7 cellular contexts compared by ENCODE assay signal in genomic region chr14:39268393-39268792, GRCh38. TPM values are rescaled to one million over a fixed set of nuclear protein-coding genes. Genes with fewer than 3 reads are reported as not detected.
A peak's percentile ranks its signal among the peaks of the same experiment; 100 is the strongest.
DNase-seq lines count a peak whose midpoint lies in the region; ATAC-seq, FAIRE-seq and TF ChIP-seq lines count a peak whose summit lies in the region.

No MANE protein-coding gene starts in this region.

- peak; percentile 13 for FAIRE-seq in GM12878 (lab: Jason Lieb, UNC)

- 11% methylated on average over 2 of the region's 2 CpGs for WGBS in GM12878 (ENCODE audit: insufficient coverage, insufficient replicate concordance, low lambda C conversion rate, missing lambda C conversion rate)
- 17% methylated on average over 2 of the region's 2 CpGs for WGBS in prostate gland

- H4K20me1 ChIP-seq in GM12878 (ENCODE audit: control insufficient read depth, insufficient read depth), result no peaks in the 10 kb centered on the region

- TF ChIP-seq POLR2A in GM12878 (IDR thresholded peaks at IDR 0.05; ENCODE audit: low read depth, low read length), result no peak
- no peak for TF ChIP-seq POLR2A in prostate gland (IDR thresholded peaks at IDR 0.05)

- TF ChIP-seq CTCF in GM06990 (IDR thresholded peaks at IDR 0.05; ENCODE audit: insufficient read depth, low read length, poor library complexity, severe bottlenecking) (no peak), GM12878 (IDR thresholded peaks at IDR 0.05 in 2 of 3, conservative IDR thresholded peaks at IDR 0.05 in 1 of 3; ENCODE audit: control insufficient read depth in 2 of 3, extremely low read depth in 1 of 3, insufficient read depth in 1 of 3, low read depth in 3 of 3, low read length in 3 of 3) (no peak), prostate gland (IDR thresholded peaks at IDR 0.05) (no peak)

- H3K4me2 ChIP-seq in GM12878 (ENCODE audit: control insufficient read depth, insufficient read depth), result peak overlapping the region; percentile 70

- H3K79me2 ChIP-seq in GM12878 (ENCODE audit: control insufficient read depth, insufficient read depth, low read length), result peaks cover 42% of the 10 kb centered on the region

- in situ Hi-C loops in GM12878 (cut with MboI), result no loop called here

- peaks cover 9% of the 10 kb centered on the region for H3K4me1 ChIP-seq in GM12878 (ENCODE audit: control insufficient read depth, insufficient read depth, low read length)
- H3K4me1 ChIP-seq in prostate gland (replicated peaks), result peaks cover 2% of the 10 kb centered on the region

- H3K27ac ChIP-seq in GM12878 (ENCODE audit: control insufficient read depth, insufficient read depth) (no peak overlapping the region), prostate gland (no peak overlapping the region)

- no peak for DNase-seq in GM06990 (ENCODE audit: extremely low read depth, insufficient read length)
- DNase-seq in NCI-H2029 treated with DMSO at 0.1 percent for 48 hours (lab: John Stamatoyannopoulos, UW), result peak; percentile 41
- DNase-seq in GM12878 (ENCODE audit: low read depth, low spot score), result no peak
- DNase-seq in memory B cell (ENCODE audit: low spot score in 2 of 2), result no peak
- no peak for DNase-seq in effector CD4-positive, alpha-beta T cell
- DNase-seq in prostate gland (ENCODE audit: low spot score), result no peak
- DNase-seq in activated gamma-delta T cell (lab: John Stamatoyannopoulos, UW), result no peak

- BruUV-seq in GM12878 (replicated peaks; lab: Mats Ljungman, UMichigan), result no TSS peak

- CTCF ChIA-PET in GM12878 (lab: Yijun Ruan, JAX), result interaction anchor here (0.6 to 1.5 kb wide), 5 partner anchors 40 to 166 kb away, joined by 3 to 4 read pairs (median 3); no protein-coding TSS in a partner anchor

- H3K27me3 ChIP-seq in GM06990 (replicated peaks; ENCODE audit: control insufficient read depth, insufficient read depth, low read length) (no peaks in the 10 kb centered on the region), GM12878 (replicated peaks in 1 of 2; ENCODE audit: control insufficient read depth in 2 of 2, insufficient read depth in 2 of 2, low read length in 1 of 2) (no peaks in the 10 kb centered on the region), prostate gland (replicated peaks; ENCODE audit: insufficient read depth) (no peaks in the 10 kb centered on the region)

- H3K36me3 ChIP-seq in GM06990 (ENCODE audit: control insufficient read depth, insufficient read depth, low read length) (no peaks in the 10 kb centered on the region), GM12878 (ENCODE audit: control insufficient read depth in 2 of 2, insufficient read depth in 2 of 2, low read length in 1 of 2) (no peaks in the 10 kb centered on the region), prostate gland (no peaks in the 10 kb centered on the region)

- RAD21 ChIA-PET in GM12878 (lab: Charles Lee; ENCODE audit: unreplicated experiment), result interaction anchor here (1.4 to 3.4 kb wide), 6 partner anchors 22 to 200 kb away, joined by 3 to 16 read pairs (median 7); partner anchors contain the start of gene FBXO33

- H3K4me3 Mint-ChIP-seq in memory B cell, result peak overlapping the region; percentile 95

- no peaks in the 10 kb centered on the region for H3K9me3 Mint-ChIP-seq in memory B cell

- SMC1A ChIA-PET in GM12878 (lab: Charles Lee; ENCODE audit: uncharacterized antibody, unreplicated experiment), result interaction anchor here (0.8 to 3.2 kb wide), 9 partner anchors 13 to 180 kb away, joined by 3 to 20 read pairs (median 4); partner anchors contain the start of gene SEC23A

- peaks cover 7% of the 10 kb centered on the region for H3K36me3 Mint-ChIP-seq in memory B cell

- H3K27ac Mint-ChIP-seq in memory B cell, result peak overlapping the region; percentile 99

- H2AFZ ChIP-seq in GM12878 (ENCODE audit: control insufficient read depth, low read depth, low read length), result no peak overlapping the region; the same call in none of the 2 replicates

- no peaks in the 10 kb centered on the region for H3K27me3 Mint-ChIP-seq in memory B cell

- 0 out of 3 replicates have a peak, but pooled peaks have one; percentile 6 for ATAC-seq in GM12878
- no peak for ATAC-seq in memory B cell (ENCODE audit: low read depth)

- TF ChIP-seq EP300 in GM12878 (IDR thresholded peaks at IDR 0.05; ENCODE audit: borderline replicate concordance in 1 of 2, control insufficient read depth in 1 of 2, low read depth in 2 of 2, low read length in 2 of 2), result no peak

- no peak for TF ChIP-seq RAD21 in GM12878 (IDR thresholded peaks at IDR 0.05; ENCODE audit: insufficient read depth, low read depth, low read length)

- intact Hi-C loops in GM12878 (cut with micrococcal nuclease; ENCODE audit: unreplicated experiment) (loop anchor here (10.0 kb wide), 1 partner anchor 154 kb away; the partner anchor contains the start of gene GEMIN2), prostate gland (cut with DNase I) (loop anchor here (5.0 kb wide), 2 partner anchors 164 to 166 kb away; partner anchors contain the start of genes FBXO33 and SEC23A)

- POLR2A ChIA-PET in GM12878 (lab: Charles Lee), result interaction anchor here (0.5 to 1.2 kb wide), 3 partner anchors 79 to 158 kb away, joined by 3 to 4 read pairs (median 3); no protein-coding TSS in a partner anchor

- H3K4me3 ChIP-seq in GM06990 (replicated peaks; ENCODE audit: low read depth, low read length), result peak overlapping the region; percentile 91
- H3K4me3 ChIP-seq in GM12878, result peak overlapping the region; percentile 92
- no peak overlapping the region for H3K4me3 ChIP-seq in prostate gland

- H3K4me1 Mint-ChIP-seq in memory B cell, result peaks cover 29% of the 10 kb centered on the region

- H3K9ac ChIP-seq in GM12878 (ENCODE audit: control insufficient read depth, insufficient read depth, low read length), result no peak overlapping the region; the same call in 1 of the 2 replicates

- H3K9me3 ChIP-seq in GM12878 (replicated peaks; ENCODE audit: control insufficient read depth, insufficient read depth, low read length), result peaks cover 5% of the 10 kb centered on the region; the same call in 1 of the 3 replicates
- no peaks in the 10 kb centered on the region for H3K9me3 ChIP-seq in prostate gland

TF ChIP-seq in GM12878, 131 proteins besides CTCF, POLR2A, EP300 and RAD21:
- no peak for TF ChIP-seq USF2 (IDR thresholded peaks at IDR 0.05; ENCODE audit: borderline replicate concordance, low read depth, low read length)
- TF ChIP-seq BRCA1 (IDR thresholded peaks at IDR 0.05; ENCODE audit: low read depth, low read length), result no peak
- no peak for TF ChIP-seq KLF5 (IDR thresholded peaks at IDR 0.05; ENCODE audit: partially characterized antibody)
- TF ChIP-seq ZZZ3 (IDR thresholded peaks at IDR 0.05; ENCODE audit: control insufficient read depth, insufficient read length, low read depth), result no peak

RNA-seq across cellular contexts. Expression of gene MIA2, which starts 34.7 kb away (rescaled TPM):
- 32.1 and 33.9 TPM in 2 replicates for total RNA-seq in GM12878 (2013; cell fraction: nucleolus; rRNA removed)
- total RNA-seq in GM12878 (2014; rRNA removed) (12.3 and 12.6 TPM in 2 replicates), GM12878 (2014; rRNA removed; fragmentation: Illumina TruSeq; extraction: Trizol) (18.4 and 19.8 TPM in 2 replicates), GM12878 (2021) (12.6 and 15.7 TPM in 2 replicates), prostate gland (10 to 100 TPM; 28.7 to 45.4 TPM)
- 11.9 TPM for polyA plus RNA-seq in GM12878 (2011; ENCODE audit: low read depth)
- polyA plus RNA-seq in GM12878 (2011; rRNA removed) (36.8 and 46.5 TPM in 2 replicates), GM12878 (2014; fragmentation: Illumina TruSeq; extraction: Trizol) (24.3 and 29.6 TPM in 2 replicates), GM12878 (2014; fragmentation: Nextera tagmentation; extraction: Ambion mirVana) (10 to 100 TPM in 1 of 2 experiments, 1 to 10 TPM in 1; 6.3 to 10.2 TPM), GM12878 (2014; rRNA removed) (10.0 and 10.5 TPM in 2 replicates), GM12878 (2016; fragmentation: Nextera tagmentation; extraction: Ambion mirVana) (10 to 100 TPM; 19.8 to 20.2 TPM)
- polyA plus RNA-seq in GM12878 (2011; cell fraction: cytosol; rRNA removed), result 22.3 and 23.0 TPM in 2 replicates
- polyA plus RNA-seq in GM12878 (2011; cell fraction: nucleus; rRNA removed), result 20.0 and 26.4 TPM in 2 replicates
- polyA plus RNA-seq in GM12878 (2012), result 8.5 and 10.2 TPM in 2 replicates
- 13.5 and 20.1 TPM in 2 replicates for polyA minus RNA-seq in GM12878 (2011; rRNA and poly(A)+ RNA removed)
- polyA minus RNA-seq in GM12878 (2011; cell fraction: cytosol; rRNA and poly(A)+ RNA removed), result 8.6 and 9.5 TPM in 2 replicates
- polyA minus RNA-seq in GM12878 (2011; cell fraction: nucleus; rRNA and poly(A)+ RNA removed), result 10.5 and 18.4 TPM in 2 replicates

Comparison
In these comparisons a context has a peak if more than half of its experiments do, and no peak if none do; other contexts are left out.
1. H3K4me3 ChIP-seq: peak in GM06990 (single experiment) and GM12878 (single experiment); none in prostate gland (0 of 2).